ENCODE assay signal across 1 cellular context in the genomic region with DNA sequence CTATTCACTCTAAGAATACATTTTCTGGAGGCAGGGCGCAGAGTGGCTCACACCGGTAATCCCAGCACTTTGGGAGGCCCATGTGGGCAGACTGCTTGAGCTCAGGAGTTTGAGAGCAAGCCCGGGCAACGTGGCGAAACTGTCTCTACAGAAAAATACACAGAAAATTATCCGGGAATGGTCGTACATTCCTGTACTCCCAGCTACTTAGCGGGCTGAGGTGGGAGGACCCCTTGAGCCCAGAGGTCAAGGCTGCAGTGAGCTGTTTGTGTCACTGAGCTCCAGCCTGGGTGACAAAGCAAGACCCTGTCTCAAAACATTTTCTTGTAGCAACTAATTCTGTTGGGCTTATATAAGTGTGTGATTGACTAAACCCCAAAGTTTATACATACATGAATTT.
TF ChIP-seq lines count a peak whose summit lies in the region.

No MANE protein-coding gene starts in this region.

TF ChIP-seq in HepG2, 621 proteins besides CTCF, POLR2A, EP300 and RAD21 (continued from another document and continues in another):
- TF ChIP-seq, protein P1, sequence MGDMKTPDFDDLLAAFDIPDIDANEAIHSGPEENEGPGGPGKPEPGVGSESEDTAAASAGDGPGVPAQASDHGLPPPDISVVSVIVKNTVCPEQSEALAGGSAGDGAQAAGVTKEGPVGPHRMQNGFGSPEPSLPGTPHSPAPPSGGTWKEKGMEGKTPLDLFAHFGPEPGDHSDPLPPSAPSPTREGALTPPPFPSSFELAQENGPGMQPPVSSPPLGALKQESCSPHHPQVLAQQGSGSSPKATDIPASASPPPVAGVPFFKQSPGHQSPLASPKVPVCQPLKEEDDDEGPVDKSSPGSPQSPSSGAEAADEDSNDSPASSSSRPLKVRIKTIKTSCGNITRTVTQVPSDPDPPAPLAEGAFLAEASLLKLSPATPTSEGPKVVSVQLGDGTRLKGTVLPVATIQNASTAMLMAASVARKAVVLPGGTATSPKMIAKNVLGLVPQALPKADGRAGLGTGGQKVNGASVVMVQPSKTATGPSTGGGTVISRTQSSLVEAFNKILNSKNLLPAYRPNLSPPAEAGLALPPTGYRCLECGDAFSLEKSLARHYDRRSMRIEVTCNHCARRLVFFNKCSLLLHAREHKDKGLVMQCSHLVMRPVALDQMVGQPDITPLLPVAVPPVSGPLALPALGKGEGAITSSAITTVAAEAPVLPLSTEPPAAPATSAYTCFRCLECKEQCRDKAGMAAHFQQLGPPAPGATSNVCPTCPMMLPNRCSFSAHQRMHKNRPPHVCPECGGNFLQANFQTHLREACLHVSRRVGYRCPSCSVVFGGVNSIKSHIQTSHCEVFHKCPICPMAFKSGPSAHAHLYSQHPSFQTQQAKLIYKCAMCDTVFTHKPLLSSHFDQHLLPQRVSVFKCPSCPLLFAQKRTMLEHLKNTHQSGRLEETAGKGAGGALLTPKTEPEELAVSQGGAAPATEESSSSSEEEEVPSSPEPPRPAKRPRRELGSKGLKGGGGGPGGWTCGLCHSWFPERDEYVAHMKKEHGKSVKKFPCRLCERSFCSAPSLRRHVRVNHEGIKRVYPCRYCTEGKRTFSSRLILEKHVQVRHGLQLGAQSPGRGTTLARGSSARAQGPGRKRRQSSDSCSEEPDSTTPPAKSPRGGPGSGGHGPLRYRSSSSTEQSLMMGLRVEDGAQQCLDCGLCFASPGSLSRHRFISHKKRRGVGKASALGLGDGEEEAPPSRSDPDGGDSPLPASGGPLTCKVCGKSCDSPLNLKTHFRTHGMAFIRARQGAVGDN (CRISPR knock-in tag; IDR thresholded peaks at IDR 0.05) = peak; percentile 29
- TF ChIP-seq STAT5B (CRISPR knock-in tag; IDR thresholded peaks at IDR 0.05) (no peak), ZNF326 (CRISPR knock-in tag; IDR thresholded peaks at IDR 0.05; ENCODE audit: borderline replicate concordance) (no peak), ZFY (CRISPR knock-in tag; IDR thresholded peaks at IDR 0.05) (no peak), HNF4A (CRISPR knock-in tag; IDR thresholded peaks at IDR 0.05) (peak; percentile 60), ZNF775 (CRISPR knock-in tag; IDR thresholded peaks at IDR 0.05; ENCODE audit: borderline replicate concordance) (no peak), GATAD2A (CRISPR knock-in tag; IDR thresholded peaks at IDR 0.05) (peak; percentile 43; the same call in 1 of the 2 replicates), ZNF124 (CRISPR knock-in tag; IDR thresholded peaks at IDR 0.05) (0 out of 2 replicates have a peak, but pooled peaks have one; percentile 41), PHF21A (CRISPR knock-in tag; IDR thresholded peaks at IDR 0.05) (peak; percentile 47; the same call in 1 of the 2 replicates), TGIF2 (CRISPR knock-in tag; IDR thresholded peaks at IDR 0.05) (no peak), NR2F1 (CRISPR knock-in tag; IDR thresholded peaks at IDR 0.05) (peak; percentile 44 to 63; a peak in 3 of 4 replicates), ZNF550 (CRISPR knock-in tag; IDR thresholded peaks at IDR 0.05; ENCODE audit: borderline replicate concordance) (no peak), ZMYM4 (CRISPR knock-in tag; IDR thresholded peaks at IDR 0.05) (peak; percentile 60), KDM5B (CRISPR knock-in tag; IDR thresholded peaks at IDR 0.05; ENCODE audit: borderline replicate concordance) (no peak), ETV5 (CRISPR knock-in tag; IDR thresholded peaks at IDR 0.05; ENCODE audit: borderline replicate concordance) (no peak), ZNF260 (CRISPR knock-in tag; IDR thresholded peaks at IDR 0.05; ENCODE audit: borderline replicate concordance, low read depth) (no peak), ZFX (CRISPR knock-in tag; IDR thresholded peaks at IDR 0.05; ENCODE audit: low read depth) (0 out of 2 replicates have a peak, but pooled peaks have one; percentile 14), SALL1 (CRISPR knock-in tag; IDR thresholded peaks at IDR 0.05) (peak; percentile 67), ZMYM3 (CRISPR knock-in tag; IDR thresholded peaks at IDR 0.05) (0 out of 2 replicates have a peak, but pooled peaks have one; percentile 3), ZNF431 (CRISPR knock-in tag; IDR thresholded peaks at IDR 0.05; ENCODE audit: borderline replicate concordance, low read depth) (no peak), MAF1 (CRISPR knock-in tag; IDR thresholded peaks at IDR 0.05; ENCODE audit: borderline replicate concordance) (no peak), POGZ (CRISPR knock-in tag; IDR thresholded peaks at IDR 0.05) (0 out of 2 replicates have a peak, but pooled peaks have one; percentile 17), TEAD3 (CRISPR knock-in tag; optimal IDR thresholded peaks at IDR 0.05; ENCODE audit: borderline replicate concordance) (peak; percentile 56), NR2F6 (IDR thresholded peaks at IDR 0.05) (peak; percentile 74), NR2F6 (CRISPR knock-in tag; IDR thresholded peaks at IDR 0.05) (peak; percentile 86), NFE2L2 (IDR thresholded peaks at IDR 0.05; ENCODE audit: low read length) (no peak), ZNF781 (CRISPR knock-in tag; IDR thresholded peaks at IDR 0.05; ENCODE audit: borderline replicate concordance, not compliant biosample characterization) (no peak), ZNF292 (CRISPR knock-in tag; IDR thresholded peaks at IDR 0.05; ENCODE audit: borderline replicate concordance, low read depth) (peak; percentile 55; the same call in 1 of the 2 replicates), SRSF1 (optimal IDR thresholded peaks at IDR 0.05; ENCODE audit: low read depth, low read length) (no peak), BCL6 (CRISPR knock-in tag; IDR thresholded peaks at IDR 0.05) (peak; percentile 23; the same call in 1 of the 2 replicates), LCORL (IDR thresholded peaks at IDR 0.05) (no peak), LCORL (CRISPR knock-in tag; IDR thresholded peaks at IDR 0.05) (peak; percentile 50; the same call in 1 of the 2 replicates), MTF2 (CRISPR knock-in tag; IDR thresholded peaks at IDR 0.05; ENCODE audit: borderline replicate concordance) (0 out of 2 replicates have a peak, but pooled peaks have one; percentile 21), SNAPC2 (CRISPR knock-in tag; IDR thresholded peaks at IDR 0.05) (0 out of 2 replicates have a peak, but pooled peaks have one; percentile 40), CBFB (CRISPR knock-in tag; IDR thresholded peaks at IDR 0.05) (no peak), ZNF773 (CRISPR knock-in tag; IDR thresholded peaks at IDR 0.05; ENCODE audit: borderline replicate concordance) (no peak), ZBTB7B (CRISPR knock-in tag; IDR thresholded peaks at IDR 0.05) (peak; percentile 94), NR2C2 (CRISPR knock-in tag; IDR thresholded peaks at IDR 0.05; ENCODE audit: borderline replicate concordance) (peak; percentile 50; the same call in 1 of the 2 replicates), ZBTB7A (CRISPR knock-in tag; IDR thresholded peaks at IDR 0.05) (peak; percentile 75; the same call in 1 of the 2 replicates)
- TF ChIP-seq, protein P2, sequence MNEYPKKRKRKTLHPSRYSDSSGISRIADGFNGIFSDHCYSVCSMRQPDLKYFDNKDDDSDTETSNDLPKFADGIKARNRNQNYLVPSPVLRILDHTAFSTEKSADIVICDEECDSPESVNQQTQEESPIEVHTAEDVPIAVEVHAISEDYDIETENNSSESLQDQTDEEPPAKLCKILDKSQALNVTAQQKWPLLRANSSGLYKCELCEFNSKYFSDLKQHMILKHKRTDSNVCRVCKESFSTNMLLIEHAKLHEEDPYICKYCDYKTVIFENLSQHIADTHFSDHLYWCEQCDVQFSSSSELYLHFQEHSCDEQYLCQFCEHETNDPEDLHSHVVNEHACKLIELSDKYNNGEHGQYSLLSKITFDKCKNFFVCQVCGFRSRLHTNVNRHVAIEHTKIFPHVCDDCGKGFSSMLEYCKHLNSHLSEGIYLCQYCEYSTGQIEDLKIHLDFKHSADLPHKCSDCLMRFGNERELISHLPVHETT (CRISPR knock-in tag; conservative IDR thresholded peaks at IDR 0.05) = no peak
- TF ChIP-seq, protein P3, sequence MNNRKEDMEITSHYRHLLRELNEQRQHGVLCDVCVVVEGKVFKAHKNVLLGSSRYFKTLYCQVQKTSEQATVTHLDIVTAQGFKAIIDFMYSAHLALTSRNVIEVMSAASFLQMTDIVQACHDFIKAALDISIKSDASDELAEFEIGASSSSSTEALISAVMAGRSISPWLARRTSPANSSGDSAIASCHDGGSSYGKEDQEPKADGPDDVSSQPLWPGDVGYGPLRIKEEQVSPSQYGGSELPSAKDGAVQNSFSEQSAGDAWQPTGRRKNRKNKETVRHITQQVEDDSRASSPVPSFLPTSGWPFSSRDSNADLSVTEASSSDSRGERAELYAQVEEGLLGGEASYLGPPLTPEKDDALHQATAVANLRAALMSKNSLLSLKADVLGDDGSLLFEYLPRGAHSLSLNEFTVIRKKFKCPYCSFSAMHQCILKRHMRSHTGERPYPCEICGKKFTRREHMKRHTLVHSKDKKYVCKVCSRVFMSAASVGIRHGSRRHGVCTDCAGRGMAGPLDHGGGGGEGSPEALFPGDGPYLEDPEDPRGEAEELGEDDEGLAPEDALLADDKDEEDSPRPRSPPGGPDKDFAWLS (CRISPR knock-in tag; IDR thresholded peaks at IDR 0.05; ENCODE audit: borderline replicate concordance) = no peak
- TF ChIP-seq, protein P4, sequence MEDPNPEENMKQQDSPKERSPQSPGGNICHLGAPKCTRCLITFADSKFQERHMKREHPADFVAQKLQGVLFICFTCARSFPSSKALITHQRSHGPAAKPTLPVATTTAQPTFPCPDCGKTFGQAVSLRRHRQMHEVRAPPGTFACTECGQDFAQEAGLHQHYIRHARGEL (CRISPR knock-in tag; IDR thresholded peaks at IDR 0.05) = no peak
- TF ChIP-seq, protein P5, sequence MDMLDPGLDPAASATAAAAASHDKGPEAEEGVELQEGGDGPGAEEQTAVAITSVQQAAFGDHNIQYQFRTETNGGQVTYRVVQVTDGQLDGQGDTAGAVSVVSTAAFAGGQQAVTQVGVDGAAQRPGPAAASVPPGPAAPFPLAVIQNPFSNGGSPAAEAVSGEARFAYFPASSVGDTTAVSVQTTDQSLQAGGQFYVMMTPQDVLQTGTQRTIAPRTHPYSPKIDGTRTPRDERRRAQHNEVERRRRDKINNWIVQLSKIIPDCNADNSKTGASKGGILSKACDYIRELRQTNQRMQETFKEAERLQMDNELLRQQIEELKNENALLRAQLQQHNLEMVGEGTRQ (IDR thresholded peaks at IDR 0.05; ENCODE audit: low read depth, low read length) = no peak
- TF ChIP-seq, protein P5 (CRISPR knock-in tag; IDR thresholded peaks at IDR 0.05; ENCODE audit: borderline replicate concordance) = no peak
- TF ChIP-seq, protein P6, sequence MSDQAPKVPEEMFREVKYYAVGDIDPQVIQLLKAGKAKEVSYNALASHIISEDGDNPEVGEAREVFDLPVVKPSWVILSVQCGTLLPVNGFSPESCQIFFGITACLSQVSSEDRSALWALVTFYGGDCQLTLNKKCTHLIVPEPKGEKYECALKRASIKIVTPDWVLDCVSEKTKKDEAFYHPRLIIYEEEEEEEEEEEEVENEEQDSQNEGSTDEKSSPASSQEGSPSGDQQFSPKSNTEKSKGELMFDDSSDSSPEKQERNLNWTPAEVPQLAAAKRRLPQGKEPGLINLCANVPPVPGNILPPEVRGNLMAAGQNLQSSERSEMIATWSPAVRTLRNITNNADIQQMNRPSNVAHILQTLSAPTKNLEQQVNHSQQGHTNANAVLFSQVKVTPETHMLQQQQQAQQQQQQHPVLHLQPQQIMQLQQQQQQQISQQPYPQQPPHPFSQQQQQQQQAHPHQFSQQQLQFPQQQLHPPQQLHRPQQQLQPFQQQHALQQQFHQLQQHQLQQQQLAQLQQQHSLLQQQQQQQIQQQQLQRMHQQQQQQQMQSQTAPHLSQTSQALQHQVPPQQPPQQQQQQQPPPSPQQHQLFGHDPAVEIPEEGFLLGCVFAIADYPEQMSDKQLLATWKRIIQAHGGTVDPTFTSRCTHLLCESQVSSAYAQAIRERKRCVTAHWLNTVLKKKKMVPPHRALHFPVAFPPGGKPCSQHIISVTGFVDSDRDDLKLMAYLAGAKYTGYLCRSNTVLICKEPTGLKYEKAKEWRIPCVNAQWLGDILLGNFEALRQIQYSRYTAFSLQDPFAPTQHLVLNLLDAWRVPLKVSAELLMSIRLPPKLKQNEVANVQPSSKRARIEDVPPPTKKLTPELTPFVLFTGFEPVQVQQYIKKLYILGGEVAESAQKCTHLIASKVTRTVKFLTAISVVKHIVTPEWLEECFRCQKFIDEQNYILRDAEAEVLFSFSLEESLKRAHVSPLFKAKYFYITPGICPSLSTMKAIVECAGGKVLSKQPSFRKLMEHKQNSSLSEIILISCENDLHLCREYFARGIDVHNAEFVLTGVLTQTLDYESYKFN (CRISPR knock-in tag; conservative IDR thresholded peaks at IDR 0.05) = peak; percentile 66
- TF ChIP-seq, protein P7, sequence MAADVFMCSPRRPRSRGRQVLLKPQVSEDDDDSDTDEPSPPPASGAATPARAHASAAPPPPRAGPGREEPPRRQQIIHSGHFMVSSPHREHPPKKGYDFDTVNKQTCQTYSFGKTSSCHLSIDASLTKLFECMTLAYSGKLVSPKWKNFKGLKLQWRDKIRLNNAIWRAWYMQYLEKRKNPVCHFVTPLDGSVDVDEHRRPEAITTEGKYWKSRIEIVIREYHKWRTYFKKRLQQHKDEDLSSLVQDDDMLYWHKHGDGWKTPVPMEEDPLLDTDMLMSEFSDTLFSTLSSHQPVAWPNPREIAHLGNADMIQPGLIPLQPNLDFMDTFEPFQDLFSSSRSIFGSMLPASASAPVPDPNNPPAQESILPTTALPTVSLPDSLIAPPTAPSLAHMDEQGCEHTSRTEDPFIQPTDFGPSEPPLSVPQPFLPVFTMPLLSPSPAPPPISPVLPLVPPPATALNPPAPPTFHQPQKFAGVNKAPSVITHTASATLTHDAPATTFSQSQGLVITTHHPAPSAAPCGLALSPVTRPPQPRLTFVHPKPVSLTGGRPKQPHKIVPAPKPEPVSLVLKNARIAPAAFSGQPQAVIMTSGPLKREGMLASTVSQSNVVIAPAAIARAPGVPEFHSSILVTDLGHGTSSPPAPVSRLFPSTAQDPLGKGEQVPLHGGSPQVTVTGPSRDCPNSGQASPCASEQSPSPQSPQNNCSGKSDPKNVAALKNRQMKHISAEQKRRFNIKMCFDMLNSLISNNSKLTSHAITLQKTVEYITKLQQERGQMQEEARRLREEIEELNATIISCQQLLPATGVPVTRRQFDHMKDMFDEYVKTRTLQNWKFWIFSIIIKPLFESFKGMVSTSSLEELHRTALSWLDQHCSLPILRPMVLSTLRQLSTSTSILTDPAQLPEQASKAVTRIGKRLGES (CRISPR knock-in tag; IDR thresholded peaks at IDR 0.05; ENCODE audit: borderline replicate concordance) = no peak
- TF ChIP-seq, protein P8, sequence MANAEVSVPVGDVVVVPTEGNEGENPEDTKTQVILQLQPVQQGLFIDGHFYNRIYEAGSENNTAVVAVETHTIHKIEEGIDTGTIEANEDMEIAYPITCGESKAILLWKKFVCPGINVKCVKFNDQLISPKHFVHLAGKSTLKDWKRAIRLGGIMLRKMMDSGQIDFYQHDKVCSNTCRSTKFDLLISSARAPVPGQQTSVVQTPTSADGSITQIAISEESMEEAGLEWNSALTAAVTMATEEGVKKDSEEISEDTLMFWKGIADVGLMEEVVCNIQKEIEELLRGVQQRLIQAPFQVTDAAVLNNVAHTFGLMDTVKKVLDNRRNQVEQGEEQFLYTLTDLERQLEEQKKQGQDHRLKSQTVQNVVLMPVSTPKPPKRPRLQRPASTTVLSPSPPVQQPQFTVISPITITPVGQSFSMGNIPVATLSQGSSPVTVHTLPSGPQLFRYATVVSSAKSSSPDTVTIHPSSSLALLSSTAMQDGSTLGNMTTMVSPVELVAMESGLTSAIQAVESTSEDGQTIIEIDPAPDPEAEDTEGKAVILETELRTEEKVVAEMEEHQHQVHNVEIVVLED (CRISPR knock-in tag; IDR thresholded peaks at IDR 0.05; ENCODE audit: borderline replicate concordance) = no peak
